15 cellular contexts compared by ENCODE assay signal in genomic region chr17:48592097-48592496, GRCh38. TPM values are rescaled to one million over a fixed set of nuclear protein-coding genes. Genes with fewer than 3 reads are reported as not detected.
DNase-seq lines count a peak whose midpoint lies in the region; ATAC-seq and TF ChIP-seq lines count a peak whose summit lies in the region.
"Had no signal": no experiment of that assay in that cellular context is flagged by ENCODE, and none has a peak within 500 bp of the region (broad histone marks: within the 10 kb centered on the region; RNA-seq: fewer than 3 reads in every experiment).

No MANE protein-coding gene starts in this region.

- intact Hi-C loops in colonic mucosa (cut with DNase I), result no loop called here

- no peaks in the 10 kb centered on the region for H3K4me1 ChIP-seq in colonic mucosa
- H3K4me1 ChIP-seq in mucosa of rectum (ENCODE audit: control insufficient read depth in 2 of 2, insufficient read depth in 2 of 2, low read length in 2 of 2), result peaks cover 21 to 34% of the 10 kb centered on the region in 2 donors
- H3K4me1 ChIP-seq: BLaER1 had no signal

- no peak for ATAC-seq in esophagus mucosa
- ATAC-seq: heart left ventricle had no signal

- no peak for TF ChIP-seq CTCF in colonic mucosa (IDR thresholded peaks at IDR 0.05)

- peak overlapping the region; percentile 27 for H3K4me3 ChIP-seq in colonic mucosa
- H3K4me3 ChIP-seq in mucosa of rectum (ENCODE audit: low read length in 2 of 2), result peak overlapping the region; percentile 2 to 69
- H3K4me3 ChIP-seq: BLaER1, HAP-1 had no signal

- H3K9me3 ChIP-seq in colonic mucosa (no peaks in the 10 kb centered on the region), mucosa of rectum (ENCODE audit: control insufficient read depth in 2 of 2, low read length in 2 of 2) (no peaks in the 10 kb centered on the region)
- H3K9me3 ChIP-seq: BLaER1, HAP-1, heart left ventricle had no signal

- H3K9ac ChIP-seq in colonic mucosa (ENCODE audit: low read depth in 2 of 2, low read length in 2 of 2), result peak overlapping the region; percentile 58 to 80
- peak overlapping the region in 1 of 2 donors; percentile 35 for H3K9ac ChIP-seq in mucosa of rectum (ENCODE audit: low read depth in 1 of 2, low read length in 2 of 2)
- H3K9ac ChIP-seq: BLaER1 had no signal

- no peaks in the 10 kb centered on the region for H3K27me3 ChIP-seq in colonic mucosa
- H3K27me3 ChIP-seq in mucosa of rectum (ENCODE audit: control insufficient read depth in 2 of 2, insufficient read depth in 2 of 2, low read length in 2 of 2), result peaks cover 0 to 1% of the 10 kb centered on the region in 2 donors

- DNase-seq in A172 (ENCODE audit: low spot score) (peak; percentile 30), HCEC 1CT (peak; percentile 48), colonic mucosa (no peak), NCI-H2227 treated with DMSO at 0.1 percent for 48 hours (lab: John Stamatoyannopoulos, UW) (no peak), MV-4-11 (lab: John Stamatoyannopoulos, UW) (no peak), epidermal melanocyte (ENCODE audit: insufficient read length, low spot score) (no peak)
- DNase-seq: activated CD8-positive, alpha-beta memory T cell treated with anti-CD3 and anti-CD28 coated beads, Interleukin-2, amount 10 ng/mL, durations not matched to agents 7 days and 5 days; heart left ventricle; NCI-H1436; SIG-M5; stimulated activated CD4-positive, alpha-beta T cell treated with anti-CD3 and anti-CD28 coated beads, Interleukin-4, amount 100 ng/mL, for 4 hours had no signal

- H3K36me3 ChIP-seq in colonic mucosa (peaks cover 8% of the 10 kb centered on the region), mucosa of rectum (ENCODE audit: control insufficient read depth in 2 of 2, insufficient read depth in 2 of 2, low read length in 2 of 2) (peaks cover 23 to 26% of the 10 kb centered on the region in 2 donors)
- H3K36me3 ChIP-seq: BLaER1, HAP-1, heart left ventricle had no signal

- H3K27ac ChIP-seq in colonic mucosa (peak overlapping the region; percentile 63), mucosa of rectum (ENCODE audit: low read depth in 2 of 2, low read length in 2 of 2) (peak overlapping the region; percentile 57 to 87)
- H3K27ac ChIP-seq: BLaER1 had no signal

RNA-seq across cellular contexts. Expression of gene HOXB5, which starts 1.5 kb away (rescaled TPM):
- total RNA-seq in A172 (2014; rRNA removed; shearing (Covaris generic)), result 2.0 and 2.4 TPM in 2 replicates
- 10 to 100 TPM; 11.0 to 22.7 TPM for total RNA-seq in colonic mucosa
- total RNA-seq in esophagus mucosa, result 0.16 TPM

RNA-seq across cellular contexts. Expression of gene HOXB3, which starts 2.1 kb away (rescaled TPM):
- 20.1 and 24.1 TPM in 2 replicates for total RNA-seq in A172 (2014; rRNA removed; shearing (Covaris generic))
- total RNA-seq in colonic mucosa, result 10 to 100 TPM; 17.4 to 31.8 TPM
- 6.0 TPM for total RNA-seq in esophagus mucosa

RNA-seq across cellular contexts. Expression of gene HOXB6, which starts 12.7 kb away (rescaled TPM):
- total RNA-seq in A172 (2014; rRNA removed; shearing (Covaris generic)), result 40.2 and 58.7 TPM in 2 replicates
- total RNA-seq in colonic mucosa (10 to 100 TPM; 30.0 to 71.0 TPM), esophagus mucosa (0.28 TPM)

RNA-seq across cellular contexts. Expression of gene HOXB4, which starts 13.9 kb away (rescaled TPM):
- total RNA-seq in A172 (2014; rRNA removed; shearing (Covaris generic)), result 5.1 and 6.3 TPM in 2 replicates
- total RNA-seq in colonic mucosa (1 to 10 TPM; 2.5 to 4.7 TPM), esophagus mucosa (2.4 TPM)

RNA-seq across cellular contexts. Expression of gene HOXB7, which starts 18.7 kb away (rescaled TPM):
- 22.4 and 24.7 TPM in 2 replicates for total RNA-seq in A172 (2014; rRNA removed; shearing (Covaris generic))
- total RNA-seq in colonic mucosa, result 10 to 100 TPM; 25.9 to 31.4 TPM
- total RNA-seq in esophagus mucosa, result 2.1 TPM

Comparison
In these comparisons a context has a peak if more than half of its experiments do, and no peak if none do; other contexts are left out.
1. DNase-seq: peak in A172 (single experiment) and HCEC 1CT (single experiment); none in colonic mucosa (single experiment), NCI-H2227 treated with DMSO at 0.1 percent for 48 hours (single experiment), MV-4-11 (single experiment) and epidermal melanocyte (single experiment).
2. RNA of gene HOXB6, which starts 12.7 kb away (total RNA-seq): 30.0 to 71.0 TPM in colonic mucosa and 40.2 to 58.7 TPM in A172; 0.28 TPM in esophagus mucosa (single experiment); every median in the first group is over 10 times any median in the second.